Comparison of ENCODE assay signal across 8 cellular contexts in the genomic region with DNA sequence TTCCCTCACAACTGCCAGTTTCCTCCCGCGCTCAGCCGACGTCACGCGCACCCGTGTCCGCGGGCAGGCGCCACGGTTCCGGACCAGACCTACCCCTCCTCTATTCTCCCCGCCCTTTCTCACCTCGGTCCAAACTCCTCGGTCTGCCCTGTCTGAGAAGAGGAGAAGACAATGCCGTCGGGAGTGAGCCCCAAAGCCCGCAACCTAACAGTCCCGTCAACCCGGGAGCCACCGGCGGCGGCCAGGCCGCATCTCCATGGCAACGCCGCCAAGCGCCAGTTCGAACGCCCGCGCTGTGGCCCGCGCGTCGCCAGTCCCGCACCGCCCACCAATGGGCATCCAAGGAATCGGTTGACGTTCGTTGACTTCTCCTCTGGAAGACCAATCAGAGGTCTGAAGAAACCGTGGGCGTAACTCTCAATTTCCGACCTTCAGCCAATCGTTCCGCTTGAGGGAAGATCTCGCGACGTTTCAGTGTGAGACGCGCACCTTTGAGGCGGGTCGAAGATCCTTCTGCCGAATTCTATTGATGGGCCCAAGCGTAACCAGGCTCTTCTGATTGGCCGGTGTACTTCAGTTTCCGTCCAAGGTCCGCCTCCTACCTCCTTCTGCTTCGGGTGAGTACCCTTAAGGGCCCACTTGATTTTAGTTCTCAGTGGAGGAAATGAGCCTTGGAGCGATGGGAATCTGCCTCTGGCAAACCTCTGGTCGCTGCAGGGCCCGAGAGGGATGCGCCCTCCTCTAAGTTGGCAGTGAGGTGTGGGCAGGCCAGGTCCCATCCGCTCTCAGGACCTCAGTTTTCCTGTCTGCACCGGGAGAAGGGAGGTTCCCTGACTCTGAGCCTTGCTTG. TPM values are rescaled to one million over a fixed set of nuclear protein-coding genes. Genes with fewer than 3 reads are reported as not detected.
DNase-seq lines count a peak whose midpoint lies in the region; ATAC-seq and TF ChIP-seq lines count a peak whose summit lies in the region.

TSS of gene KIF24 (minus strand) at position 286 of the 850 bp plus-strand sequence. CDS start 17,922 bp downstream, outside the sequence.
TSS of gene NUDT2 (plus strand) at position 587 of the 850 bp plus-strand sequence. CDS start 9,471 bp downstream, outside the sequence.

- no TSS peak for BruUV-seq in PC-9 (replicated peaks; lab: Mats Ljungman, UMichigan)

- CTCF ChIA-PET in PC-9 (lab: Charles Lee): no interaction called here

- H3K4me3 ChIP-seq in PC-9 (peak within 1 kb of the TSS; percentile 88), esophagus (ENCODE audit: low read depth in 1 of 2, low read length in 2 of 2) (peak within 1 kb of the TSS; percentile 75 to 93), mucosa of rectum (ENCODE audit: low read length in 2 of 2) (peak within 1 kb of the TSS; percentile 99)

- H3K9me2 ChIP-seq in PC-9 (ENCODE audit: insufficient read depth): no peaks in the 10 kb centered on the region

- H3K27me3 Mint-ChIP-seq in activated T-cell treated with anti-CD3 and anti-CD28 coated beads, Interleukin-2, amount 50 U/mL, for 4 hours (ENCODE audit: low read depth): no peaks in the 10 kb centered on the region

- H3K27me3 ChIP-seq in PC-9 (ENCODE audit: insufficient read depth, low read depth) (no peaks in the 10 kb centered on the region), esophagus (ENCODE audit: control insufficient read depth in 1 of 2, insufficient read depth in 2 of 2, low read length in 2 of 2) (no peaks in the 10 kb centered on the region), mucosa of rectum (ENCODE audit: control insufficient read depth in 2 of 2, insufficient read depth in 2 of 2, low read length in 2 of 2) (no peaks in the 10 kb centered on the region)

- H3F3A ChIP-seq in PC-9 (ENCODE audit: insufficient read depth, low read depth): peaks cover 18% of the 10 kb centered on the region; the same call in 1 of the 2 replicates

- intact Hi-C loops in PC-9 (cut with micrococcal nuclease; ENCODE audit: unreplicated experiment): no loop called here

- H3K36me3 ChIP-seq in PC-9 (ENCODE audit: low read depth) (no peaks in the 10 kb centered on the region), esophagus (ENCODE audit: control insufficient read depth in 2 of 2, insufficient read depth in 2 of 2, low read length in 1 of 2) (no peaks in the 10 kb centered on the region), mucosa of rectum (ENCODE audit: control insufficient read depth in 2 of 2, insufficient read depth in 2 of 2, low read length in 2 of 2) (no peaks in the 10 kb centered on the region)

- peak within 1 kb of the TSS; percentile 92 for H3K4me3 Mint-ChIP-seq in activated T-cell treated with anti-CD3 and anti-CD28 coated beads, Interleukin-2, amount 50 U/mL, for 4 hours

- no peaks in the 10 kb centered on the region for H3K9me3 Mint-ChIP-seq in activated T-cell treated with anti-CD3 and anti-CD28 coated beads, Interleukin-2, amount 50 U/mL, for 4 hours

- TF ChIP-seq CTCF in PC-9 (conservative IDR thresholded peaks at IDR 0.05): no peak

- peak within 1 kb of the TSS; percentile 99 for H3K9ac ChIP-seq in mucosa of rectum (ENCODE audit: low read depth in 1 of 2, low read length in 2 of 2)

- H4K20me1 ChIP-seq in PC-9 (ENCODE audit: insufficient read depth): no peaks in the 10 kb centered on the region

- H3K4me1 Mint-ChIP-seq in activated T-cell treated with anti-CD3 and anti-CD28 coated beads, Interleukin-2, amount 50 U/mL, for 4 hours (ENCODE audit: low read depth): peaks cover 24% of the 10 kb centered on the region

- no peaks in the 10 kb centered on the region for H3K36me3 Mint-ChIP-seq in activated T-cell treated with anti-CD3 and anti-CD28 coated beads, Interleukin-2, amount 50 U/mL, for 4 hours (ENCODE audit: insufficient read depth)

- 0 to 1% methylated on average over 50 to 64 of the region's 64 CpGs for WGBS in esophagus, 2 donors

- H3K4me1 ChIP-seq in PC-9 (replicated peaks; ENCODE audit: insufficient read depth): peaks cover 17% of the 10 kb centered on the region
- no peaks in the 10 kb centered on the region for H3K4me1 ChIP-seq in esophagus (ENCODE audit: control insufficient read depth in 2 of 2, insufficient read depth in 2 of 2, low read length in 1 of 2)
- H3K4me1 ChIP-seq in mucosa of rectum (ENCODE audit: control insufficient read depth in 2 of 2, insufficient read depth in 2 of 2, low read length in 2 of 2): peaks cover 0 to 7% of the 10 kb centered on the region in 2 donors

- peaks cover 36% of the 10 kb centered on the region for H3K79me2 ChIP-seq in PC-9 (ENCODE audit: low read depth)

- H3K4me2 ChIP-seq in PC-9: peak within 1 kb of the TSS; percentile 92

- ATAC-seq in GM21723 (IDR thresholded peaks at IDR 0.05; ENCODE audit: unreplicated experiment): peak; percentile 93
- peak; percentile 96 for ATAC-seq in activated T-cell treated with anti-CD3 and anti-CD28 coated beads, Interleukin-2, amount 50 U/mL, for 4 hours

- H2AFZ ChIP-seq in PC-9: peak within 1 kb of the TSS; percentile 94

- H3K9me3 ChIP-seq in PC-9 (ENCODE audit: insufficient read depth, low read depth) (no peaks in the 10 kb centered on the region), esophagus (ENCODE audit: control insufficient read depth in 2 of 2, insufficient read depth in 1 of 2, low read depth in 1 of 2, low read length in 1 of 2) (no peaks in the 10 kb centered on the region), mucosa of rectum (ENCODE audit: control insufficient read depth in 2 of 2, low read length in 2 of 2) (no peaks in the 10 kb centered on the region)

- in situ Hi-C loops in KBM-7 (cut with MboI; ENCODE audit: low pct_unique_long_range_greater_than_20kb, low sequenced_read_pairs): no loop called here

- POLR2A ChIA-PET in PC-9 (lab: Charles Lee; ENCODE audit: unreplicated experiment): no interaction called here

- H3K27ac ChIP-seq in PC-9 (peak within 1 kb of the TSS; percentile 76), esophagus (ENCODE audit: low read depth in 2 of 2, low read length in 1 of 2) (peak within 1 kb of the TSS; percentile 95 to 98), mucosa of rectum (ENCODE audit: low read depth in 2 of 2, low read length in 2 of 2) (peak within 1 kb of the TSS; percentile 98 to 99)

- DNase-seq in DMS53 treated with DMSO at 0.1 percent for 48 hours (lab: John Stamatoyannopoulos, UW; ENCODE audit: unreplicated experiment): peak; percentile 98
- DNase-seq in KBM-7: peak; percentile 99
- DNase-seq in PC-9: peak; percentile 92 to 98
- peak; percentile 90 for DNase-seq in activated T-cell treated with anti-CD3 and anti-CD28 coated beads, Interleukin-2, amount 50 U/mL, for 4 hours
- DNase-seq in stimulated activated CD8-positive, alpha-beta memory T cell treated with anti-CD3 and anti-CD28 coated beads, Interleukin-4, amount 100 ng/mL, for 4 hours (ENCODE audit: low read depth in 2 of 2, low spot score in 1 of 2): peak; percentile 89 to 90

RNA-seq across cellular contexts. Expression of gene KIF24, which starts in this region (rescaled TPM):
- total RNA-seq in PC-9 (2021): 4.5 and 6.9 TPM in 2 replicates
- 1 to 10 TPM; 2.2 to 2.6 (median 2.5) TPM for total RNA-seq in activated T-cell treated with anti-CD3 and anti-CD28 coated beads, Interleukin-2, amount 50 U/mL, for 4 hours
- 1 to 10 TPM in 1 of 2 donors, under 1 TPM in 1; 0.90 to 1.0 TPM for polyA plus RNA-seq in esophagus

RNA-seq across cellular contexts. Expression of gene NUDT2, which starts in this region (rescaled TPM):
- 31.3 and 33.8 TPM in 2 replicates for total RNA-seq in PC-9 (2021)
- 10 to 100 TPM; 23.5 to 27.9 (median 25.9) TPM for total RNA-seq in activated T-cell treated with anti-CD3 and anti-CD28 coated beads, Interleukin-2, amount 50 U/mL, for 4 hours
- polyA plus RNA-seq in esophagus: 10 to 100 TPM; 17.3 to 35.2 TPM

Comparison
In these comparisons a context has a peak if more than half of its experiments do, and no peak if none do; other contexts are left out.
1. Peak in every context shown above with its lines: DNase-seq, ATAC-seq, H3K4me3 ChIP-seq and H3K27ac ChIP-seq.